Comparison of ENCODE assay signal across 1 cellular context in the genomic region with DNA sequence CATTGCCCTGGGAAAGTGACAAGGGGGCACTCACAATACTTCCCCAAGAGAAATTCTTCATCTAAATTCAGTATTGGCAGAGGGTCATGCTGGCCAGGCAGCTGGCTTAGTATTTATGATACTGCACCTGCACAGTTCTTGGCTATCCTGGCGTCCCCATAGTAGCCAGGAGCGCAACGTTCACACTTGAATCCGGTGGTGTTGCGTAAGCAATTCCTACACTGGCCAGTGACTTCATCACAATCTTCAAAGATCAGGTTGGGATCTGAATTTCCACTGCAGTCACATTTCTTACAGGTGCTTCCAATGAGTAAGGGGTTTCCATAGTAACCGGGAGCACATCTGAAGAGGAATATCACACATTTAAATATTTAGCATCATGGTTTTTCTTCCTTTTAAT.
A peak's percentile ranks its signal among the peaks of the same experiment; 100 is the strongest.
TF ChIP-seq lines count a peak whose summit lies in the region.

No MANE protein-coding gene starts in this region.

TF ChIP-seq in H1, 55 proteins besides CTCF, POLR2A, EP300 and RAD21:
- TF ChIP-seq CEBPB (IDR thresholded peaks at IDR 0.05; ENCODE audit: low read depth, low read length) (0 out of 2 replicates have a peak, but pooled peaks have one; percentile 5), TAF1 (IDR thresholded peaks at IDR 0.05; ENCODE audit: low read depth, low read length) (no peak), SP2 (IDR thresholded peaks at IDR 0.05; ENCODE audit: low read length) (no peak), HDAC2 (IDR thresholded peaks at IDR 0.05; ENCODE audit: borderline replicate concordance in 1 of 2, low read depth in 2 of 2, low read length in 2 of 2) (no peak)
